21 cellular contexts compared by ENCODE assay signal in the genomic region with DNA sequence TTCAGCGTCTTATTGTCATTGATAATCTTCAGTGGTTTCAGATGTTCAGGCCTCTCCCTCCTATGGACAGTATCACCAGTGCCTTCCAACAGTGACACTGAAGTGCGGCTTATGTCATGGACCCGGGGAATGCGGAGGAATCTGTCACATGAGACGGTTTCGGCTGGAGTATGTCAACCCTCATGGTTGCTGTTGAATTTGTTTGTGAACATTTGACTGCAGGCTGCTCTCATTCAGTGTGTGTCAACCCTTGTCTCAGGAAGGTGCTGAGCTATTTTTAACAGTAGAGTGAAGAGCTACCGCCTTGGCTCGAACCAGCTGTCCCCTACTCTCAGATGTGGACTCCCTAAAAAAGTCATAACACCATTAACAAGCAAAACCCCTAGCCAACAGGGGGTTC.
DNase-seq lines count a peak whose midpoint lies in the region; ATAC-seq and TF ChIP-seq lines count a peak whose summit lies in the region.
"Had no signal": no experiment of that assay in that cellular context is flagged by ENCODE, and none has a peak within 500 bp of the region (broad histone marks: within the 10 kb centered on the region; RNA-seq: fewer than 3 reads in every experiment).

No MANE protein-coding gene starts in this region.

- H3K9me3 Mint-ChIP-seq in glutamatergic neuron (ENCODE audit: unreplicated experiment) (peaks cover 8% of the 10 kb centered on the region), mesothelial cell of epicardium (no peaks in the 10 kb centered on the region)
- H3K9me3 Mint-ChIP-seq: CD8-positive, alpha-beta T cell; memory B cell; naive thymus-derived CD8-positive, alpha-beta T cell had no signal

- H3K4me3 Mint-ChIP-seq in glutamatergic neuron (ENCODE audit: unreplicated experiment): no peak overlapping the region
- no peak overlapping the region for H3K4me3 Mint-ChIP-seq in mesothelial cell of epicardium
- H3K4me3 Mint-ChIP-seq: CD8-positive, alpha-beta T cell; memory B cell; naive thymus-derived CD8-positive, alpha-beta T cell had no signal

- peak overlapping the region; percentile 81 for H3K27ac Mint-ChIP-seq in glutamatergic neuron (ENCODE audit: unreplicated experiment)
- peak overlapping the region; percentile 45 for H3K27ac Mint-ChIP-seq in mesothelial cell of epicardium
- H3K27ac Mint-ChIP-seq: CD8-positive, alpha-beta T cell; memory B cell; naive thymus-derived CD8-positive, alpha-beta T cell had no signal

- TF ChIP-seq CTCF in glutamatergic neuron (IDR thresholded peaks at IDR 0.05; ENCODE audit: partially characterized antibody, unreplicated experiment) (no peak), mesothelial cell of epicardium (IDR thresholded peaks at IDR 0.05; ENCODE audit: unreplicated experiment) (no peak), GM10266 (IDR thresholded peaks at IDR 0.05; ENCODE audit: control insufficient read depth, insufficient read depth, low read depth, missing control alignments) (no peak)

- H3K36me3 Mint-ChIP-seq in glutamatergic neuron (ENCODE audit: unreplicated experiment) (peaks cover 6% of the 10 kb centered on the region), mesothelial cell of epicardium (peaks cover 7% of the 10 kb centered on the region)
- H3K36me3 Mint-ChIP-seq: CD8-positive, alpha-beta T cell; memory B cell; naive thymus-derived CD8-positive, alpha-beta T cell had no signal

- peaks cover 30% of the 10 kb centered on the region for H3K4me1 Mint-ChIP-seq in glutamatergic neuron (ENCODE audit: low read depth, unreplicated experiment)
- peaks cover 19% of the 10 kb centered on the region for H3K4me1 Mint-ChIP-seq in mesothelial cell of epicardium
- H3K4me1 Mint-ChIP-seq: memory B cell; naive thymus-derived CD8-positive, alpha-beta T cell had no signal

- ATAC-seq in HG02642 (IDR thresholded peaks at IDR 0.05; ENCODE audit: poor library complexity, unreplicated experiment) (no peak), HG02571 (IDR thresholded peaks at IDR 0.05; ENCODE audit: unreplicated experiment) (no peak), GM18519 (IDR thresholded peaks at IDR 0.05; ENCODE audit: low FRiP score, unreplicated experiment) (no peak)
- ATAC-seq: CD8-positive, alpha-beta T cell; naive thymus-derived CD8-positive, alpha-beta T cell; Panc1 had no signal

- peaks cover 2% of the 10 kb centered on the region for H3K27me3 Mint-ChIP-seq in glutamatergic neuron (ENCODE audit: unreplicated experiment)
- no peaks in the 10 kb centered on the region for H3K27me3 Mint-ChIP-seq in mesothelial cell of epicardium (ENCODE audit: low read depth)

- DNase-seq in NCI-H2029 (lab: John Stamatoyannopoulos, UW) (peak; percentile 24), NCI-H2029 treated with DMSO at 0.1 percent for 48 hours (lab: John Stamatoyannopoulos, UW) (no peak), glutamatergic neuron (no peak), mesothelial cell of epicardium (ENCODE audit: low spot score in 2 of 2, unreplicated experiment in 2 of 2) (no peak), GM10266 (ENCODE audit: extremely low spot score) (no peak)
- DNase-seq: activated gamma-delta T cell; CD8-positive, alpha-beta T cell; colonic mucosa; DMS 273 treated with DMSO at 0.1 percent for 48 hours; naive thymus-derived CD8-positive, alpha-beta T cell; NCI-H1436; ovary; stimulated activated CD4-positive, alpha-beta T cell treated with anti-CD3 and anti-CD28 coated beads, Interleukin-12 subunit alpha, Interleukin-12 subunit beta, amount 100 ng/mL, for 4 hours; stimulated activated CD4-positive, alpha-beta T cell treated with anti-CD3 and anti-CD28 coated beads, Interleukin-4, amount 100 ng/mL, for 4 hours; stimulated activated naive CD4-positive, alpha-beta T cell treated with Interleukin-2 at 50 U/mL for 16 hours; T-helper 1 cell had no signal
